In genomic region chr4:56530269-56531148, GRCh38 we compare ENCODE assay signal across 8 cellular contexts. TPM values are rescaled to one million over a fixed set of nuclear protein-coding genes. Genes with fewer than 3 reads are reported as not detected.
A peak's percentile ranks its signal among the peaks of the same experiment; 100 is the strongest.
DNase-seq lines count a peak whose midpoint lies in the region; ATAC-seq and TF ChIP-seq lines count a peak whose summit lies in the region.

No MANE protein-coding gene starts in this region.

- no peak for TF ChIP-seq CTCF in lower lobe of right lung (IDR thresholded peaks at IDR 0.05)

- 5 to 6% methylated on average over 68 of the region's 68 CpGs for WGBS in ectodermal cell, 2 experiments

- H3K4me1 ChIP-seq in ectodermal cell (ENCODE audit: control insufficient read depth, insufficient read depth, low read length) (no peaks in the 10 kb centered on the region), lower lobe of right lung (peaks cover 10% of the 10 kb centered on the region)

- H3K36me3 ChIP-seq in ectodermal cell (ENCODE audit: control insufficient read depth, insufficient read depth, low read length) (no peaks in the 10 kb centered on the region), lower lobe of right lung (no peaks in the 10 kb centered on the region)

- peak; percentile 56 for ATAC-seq in GM18870 (IDR thresholded peaks at IDR 0.05; ENCODE audit: unreplicated experiment)
- peak; percentile 91 for ATAC-seq in HG03108 (IDR thresholded peaks at IDR 0.05; ENCODE audit: unreplicated experiment)
- peak; percentile 97 to 98 for ATAC-seq in lower lobe of right lung

- H3K27ac ChIP-seq in ectodermal cell (ENCODE audit: insufficient read depth, low read depth, low read length, poor library complexity, severe bottlenecking) (no peak overlapping the region), lower lobe of right lung (no peak overlapping the region)

- H3K9me3 ChIP-seq in ectodermal cell (ENCODE audit: control insufficient read depth, low read length) (no peaks in the 10 kb centered on the region), lower lobe of right lung (no peaks in the 10 kb centered on the region)

- DNase-seq in ACHN (peak; percentile 83), NCI-H524 treated with DMSO at 0.1 percent for 48 hours (lab: John Stamatoyannopoulos, UW) (peak; percentile 29), lower lobe of right lung (peak; percentile 87)
- peak; percentile 86 to 88 for DNase-seq in activated CD4-positive, alpha-beta T cell treated with anti-CD3 and anti-CD28 coated beads, Interleukin-2, amount 50 U/mL, for 48 hours
- peak; percentile 84 for DNase-seq in stimulated activated CD4-positive, alpha-beta T cell treated with anti-CD3 and anti-CD28 coated beads, Interleukin-4, amount 100 ng/mL, for 24 hours

- H3K27me3 ChIP-seq in ectodermal cell (ENCODE audit: control insufficient read depth, insufficient read depth, low read length, poor library complexity, severe bottlenecking), result peaks cover 54% of the 10 kb centered on the region
- H3K27me3 ChIP-seq in lower lobe of right lung (ENCODE audit: low read depth), result peaks cover 28% of the 10 kb centered on the region

- H3K4me3 ChIP-seq in ectodermal cell (ENCODE audit: insufficient read depth, low read depth, low read length) (peak overlapping the region; percentile 68), lower lobe of right lung (peak overlapping the region; percentile 65)

- in situ Hi-C loops in ACHN (cut with HindIII; ENCODE audit: low pct_ligation_motif_present, low pct_unique_long_range_greater_than_20kb, low sequenced_read_pairs), result no loop called here

- intact Hi-C loops in lower lobe of right lung (cut with DNase I), result no loop called here

RNA-seq across cellular contexts. Expression of gene ARL9, which starts 24.9 kb away (rescaled TPM):
- 2.2 TPM for polyA plus RNA-seq in ectodermal cell (2013, experiment 1 of 4)
- polyA plus RNA-seq in ectodermal cell (2013, experiment 2 of 4), result 1.6 TPM
- 1.6 TPM for polyA plus RNA-seq in ectodermal cell (2013, experiment 3 of 4)
- polyA plus RNA-seq in ectodermal cell (2013, experiment 4 of 4), result 1.9 TPM
- not detected for total RNA-seq in lower lobe of right lung

Comparison
In these comparisons a context has a peak if more than half of its experiments do, and no peak if none do; other contexts are left out.
1. DNase-seq: peak in every context shown above with its lines; median percentile 87 in activated CD4-positive, alpha-beta T cell treated with anti-CD3 and anti-CD28 coated beads, Interleukin-2, amount 50 U/mL, for 48 hours; 87 in lower lobe of right lung; 84 in stimulated activated CD4-positive, alpha-beta T cell treated with anti-CD3 and anti-CD28 coated beads, Interleukin-4, amount 100 ng/mL, for 24 hours; 83 in ACHN; 29 in NCI-H524 treated with DMSO at 0.1 percent for 48 hours.